In genomic region chr12:112716099-112717093, GRCh38 we compare ENCODE assay signal across 10 cellular contexts.
DNase-seq lines count a peak whose midpoint lies in the region; ATAC-seq, FAIRE-seq and TF ChIP-seq lines count a peak whose summit lies in the region.
"Had no signal": no experiment of that assay in that cellular context is flagged by ENCODE, and none has a peak within 500 bp of the region (broad histone marks: within the 10 kb centered on the region; RNA-seq: fewer than 3 reads in every experiment).

No MANE protein-coding gene starts in this region.

- DNase-seq in cardiac muscle cell (ENCODE audit: low read depth in 1 of 2, low spot score in 1 of 2): peak; percentile 11 to 51
- no peak for DNase-seq in right atrium auricular region (ENCODE audit: low spot score)
- peak; percentile 8 for DNase-seq in RPMI8226
- DNase-seq in globus pallidus (ENCODE audit: low spot score): peak; percentile 24
- peak; percentile 31 for DNase-seq in urothelium cell line (ENCODE audit: low spot score)
- DNase-seq in thyroid gland: no peak
- no peak for DNase-seq in NOMO-1 treated with dmso at 0.1 percent for 144 hours (lab: John Stamatoyannopoulos, UW; ENCODE audit: unreplicated experiment)
- DNase-seq: effector CD4-positive, alpha-beta T cell had no signal

- H3K36me3 ChIP-seq in cardiac muscle cell (no peaks in the 10 kb centered on the region), right atrium auricular region (no peaks in the 10 kb centered on the region), thyroid gland (no peaks in the 10 kb centered on the region)

- H3K4me3 ChIP-seq in cardiac muscle cell (no peak overlapping the region), right atrium auricular region (no peak overlapping the region), thyroid gland (replicated peaks in 1 of 3) (no peak overlapping the region)

- H3K27ac ChIP-seq in cardiac muscle cell (no peak overlapping the region), right atrium auricular region (no peak overlapping the region), thyroid gland (no peak overlapping the region)
- H3K27ac ChIP-seq: C4-2B had no signal

- H3K27me3 ChIP-seq in cardiac muscle cell: no peaks in the 10 kb centered on the region
- no peaks in the 10 kb centered on the region for H3K27me3 ChIP-seq in right atrium auricular region
- H3K27me3 ChIP-seq in thyroid gland: no peaks in the 10 kb centered on the region

- 73 to 74% methylated on average over 11 of the region's 11 CpGs for WGBS in thyroid gland, 2 donors

- no peak for ATAC-seq in GM18517 (IDR thresholded peaks at IDR 0.05; ENCODE audit: unreplicated experiment)

- peak; percentile 82 for FAIRE-seq in urothelium cell line (lab: Jason Lieb, UNC)

- TF ChIP-seq POLR2A in thyroid gland (IDR thresholded peaks at IDR 0.05): no peak

- H3K9me3 ChIP-seq in cardiac muscle cell (ENCODE audit: low read depth) (no peaks in the 10 kb centered on the region), right atrium auricular region (peaks cover 0 to 7% of the 10 kb centered on the region in 2 donors), thyroid gland (no peaks in the 10 kb centered on the region)

- TF ChIP-seq CTCF in cardiac muscle cell (IDR thresholded peaks at IDR 0.05; ENCODE audit: low read depth, low read length) (no peak), right atrium auricular region (IDR thresholded peaks at IDR 0.05) (no peak), thyroid gland (IDR thresholded peaks at IDR 0.05) (no peak)

- intact Hi-C loops in thyroid gland (cut with DNase I): no loop called here

- no peaks in the 10 kb centered on the region for H3K4me1 ChIP-seq in cardiac muscle cell (ENCODE audit: low read depth)
- H3K4me1 ChIP-seq in right atrium auricular region: no peaks in the 10 kb centered on the region
- H3K4me1 ChIP-seq in thyroid gland: no peaks in the 10 kb centered on the region

Comparison
In these comparisons a context has a peak if more than half of its experiments do, and no peak if none do; other contexts are left out.
1. DNase-seq: peak in cardiac muscle cell (2 of 2), RPMI8226 (single experiment), globus pallidus (single experiment) and urothelium cell line (single experiment); none in right atrium auricular region (single experiment), thyroid gland (0 of 2) and NOMO-1 treated with dmso at 0.1 percent for 144 hours (single experiment).